In the genomic region with DNA sequence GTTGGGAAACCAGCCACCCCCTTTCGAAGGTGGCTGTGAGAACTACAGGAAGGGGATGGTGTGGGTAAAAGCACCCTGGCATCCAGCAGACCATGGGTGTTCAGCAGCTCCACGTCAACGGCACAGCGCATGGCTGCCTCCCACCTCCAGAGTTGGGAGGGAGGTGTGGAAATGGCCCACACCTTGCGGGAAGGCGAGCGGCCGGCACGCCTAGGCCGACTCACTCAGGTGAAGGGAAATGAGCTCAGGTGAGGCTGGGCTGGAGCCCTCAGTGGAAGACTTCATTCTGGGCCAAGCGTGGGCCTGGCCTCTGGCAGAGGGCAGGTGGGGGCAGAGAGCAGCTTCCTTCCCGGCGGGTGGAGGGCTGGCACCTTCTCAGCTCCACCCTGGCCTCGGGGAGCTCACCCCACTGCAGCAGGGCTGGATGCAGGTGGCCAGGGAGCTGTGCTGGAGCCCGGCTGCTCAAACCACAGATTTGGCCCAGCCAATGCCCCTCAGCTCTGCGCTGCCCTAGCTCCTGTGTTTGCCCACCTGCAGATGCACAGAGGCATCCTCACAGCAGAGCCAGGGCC, we compare ENCODE assay signal across 8 cellular contexts.
DNase-seq lines count a peak whose midpoint lies in the region; ATAC-seq and TF ChIP-seq lines count a peak whose summit lies in the region.

No MANE protein-coding gene starts in this region.

- peak overlapping the region; percentile 76 to 91 for H3K4me3 Mint-ChIP-seq in effector memory CD8-positive, alpha-beta T cell
- H3K4me3 Mint-ChIP-seq in stimulated activated memory B cell treated with anti-CD40 and anti-IgM and Interleukin-4, amounts not matched to agents 10 μg/mL and 1 μg/mL and 100 μg/mL, for 72 hours: peak overlapping the region; percentile 81

- DNase-seq in AG10803 (ENCODE audit: low read depth) (no peak), RWPE1 (ENCODE audit: low spot score) (peak; percentile 63), SIG-M5 (lab: John Stamatoyannopoulos, UW) (no peak), AG08395 (ENCODE audit: low spot score) (no peak)
- DNase-seq in effector memory CD8-positive, alpha-beta T cell: no peak

- H3K36me3 Mint-ChIP-seq in effector memory CD8-positive, alpha-beta T cell (ENCODE audit: insufficient read depth): peaks cover 100% of the 10 kb centered on the region
- H3K36me3 Mint-ChIP-seq in stimulated activated memory B cell treated with anti-CD40 and anti-IgM and Interleukin-4, amounts not matched to agents 10 μg/mL and 1 μg/mL and 100 μg/mL, for 72 hours: peaks cover 6% of the 10 kb centered on the region

- H3K27me3 Mint-ChIP-seq in effector memory CD8-positive, alpha-beta T cell: no peaks in the 10 kb centered on the region
- no peaks in the 10 kb centered on the region for H3K27me3 Mint-ChIP-seq in stimulated activated memory B cell treated with anti-CD40 and anti-IgM and Interleukin-4, amounts not matched to agents 10 μg/mL and 1 μg/mL and 100 μg/mL, for 72 hours

- POLR2A ChIA-PET in RWPE1 (lab: Yijun Ruan, JAX; ENCODE audit: low non-redundant PET): interaction anchor here (0.8 kb wide), 2 partner anchors 22 to 23 kb away, joined by 3 to 4 read pairs; no protein-coding TSS in a partner anchor

- H3K9me3 Mint-ChIP-seq in effector memory CD8-positive, alpha-beta T cell: peaks cover 0 to 2% of the 10 kb centered on the region in 2 donors
- H3K9me3 Mint-ChIP-seq in stimulated activated memory B cell treated with anti-CD40 and anti-IgM and Interleukin-4, amounts not matched to agents 10 μg/mL and 1 μg/mL and 100 μg/mL, for 72 hours: peaks cover 5% of the 10 kb centered on the region

- TF ChIP-seq CTCF in AG10803 (conservative IDR thresholded peaks at IDR 0.05; ENCODE audit: low read length) (no peak), RWPE1 (conservative IDR thresholded peaks at IDR 0.05; ENCODE audit: low read depth) (no peak)

- H3K27ac Mint-ChIP-seq in effector memory CD8-positive, alpha-beta T cell: peak overlapping the region; percentile 94 to 96
- peak overlapping the region; percentile 94 for H3K27ac Mint-ChIP-seq in stimulated activated memory B cell treated with anti-CD40 and anti-IgM and Interleukin-4, amounts not matched to agents 10 μg/mL and 1 μg/mL and 100 μg/mL, for 72 hours

- H3K27ac ChIP-seq in RWPE1: peak overlapping the region; percentile 99

- H3K4me1 Mint-ChIP-seq in effector memory CD8-positive, alpha-beta T cell (ENCODE audit: low read depth in 2 of 2): peaks cover 65 to 87% of the 10 kb centered on the region in 2 donors
- H3K4me1 Mint-ChIP-seq in stimulated activated memory B cell treated with anti-CD40 and anti-IgM and Interleukin-4, amounts not matched to agents 10 μg/mL and 1 μg/mL and 100 μg/mL, for 72 hours: peaks cover 89% of the 10 kb centered on the region

- ATAC-seq in GM21515 (IDR thresholded peaks at IDR 0.05; ENCODE audit: unreplicated experiment) (peak; percentile 25), GM18868 (IDR thresholded peaks at IDR 0.05; ENCODE audit: unreplicated experiment) (no peak)
- ATAC-seq in effector memory CD8-positive, alpha-beta T cell (replicated peaks): peak; percentile 40
- ATAC-seq in stimulated activated memory B cell treated with anti-CD40 and anti-IgM and Interleukin-4, amounts not matched to agents 10 μg/mL and 1 μg/mL and 100 μg/mL, for 72 hours: peak; percentile 67

- CTCF ChIA-PET in RWPE1 (lab: Yijun Ruan, JAX): interaction anchor here (0.6 to 2.2 kb wide), 7 partner anchors 11 to 1296 kb away, joined by 3 to 8 read pairs (median 4); no protein-coding TSS in a partner anchor

- H3K4me3 ChIP-seq in AG10803 (ENCODE audit: low read length): peak overlapping the region; percentile 33
